In genomic region chr10:62380002-62380401, GRCh38 we compare ENCODE assay signal across 1 cellular context.
TF ChIP-seq lines count a peak whose summit lies in the region.

No MANE protein-coding gene starts in this region.

TF ChIP-seq in HepG2, 621 proteins besides CTCF, POLR2A, EP300 and RAD21:
- TF ChIP-seq ZNF446 (CRISPR knock-in tag; IDR thresholded peaks at IDR 0.05) (no peak), TOPORS (CRISPR knock-in tag; IDR thresholded peaks at IDR 0.05) (no peak), ZNF207 (IDR thresholded peaks at IDR 0.05; ENCODE audit: borderline replicate concordance) (no peak), STAG1 (CRISPR knock-in tag; IDR thresholded peaks at IDR 0.05) (no peak), ZFP36 (IDR thresholded peaks at IDR 0.05; ENCODE audit: borderline replicate concordance, low read depth, low read length, partially characterized antibody) (no peak), HOXA9 (CRISPR knock-in tag; IDR thresholded peaks at IDR 0.05; ENCODE audit: borderline replicate concordance) (no peak), THAP7 (CRISPR knock-in tag; IDR thresholded peaks at IDR 0.05) (no peak), ZNF776 (CRISPR knock-in tag; IDR thresholded peaks at IDR 0.05) (no peak), NRL (CRISPR knock-in tag; IDR thresholded peaks at IDR 0.05; ENCODE audit: borderline replicate concordance) (no peak), ZNF784 (CRISPR knock-in tag; IDR thresholded peaks at IDR 0.05; ENCODE audit: borderline replicate concordance) (no peak), HNRNPL (IDR thresholded peaks at IDR 0.05; ENCODE audit: low read depth, low read length) (no peak), SRSF4 (IDR thresholded peaks at IDR 0.05; ENCODE audit: low read depth, low read length, poor library complexity, severe bottlenecking) (no peak), ZSCAN31 (CRISPR knock-in tag; IDR thresholded peaks at IDR 0.05; ENCODE audit: low read depth) (no peak), ESRRA (CRISPR knock-in tag; IDR thresholded peaks at IDR 0.05; ENCODE audit: low read depth) (no peak), HOXA7 (CRISPR knock-in tag; IDR thresholded peaks at IDR 0.05) (no peak), ZNF710 (CRISPR knock-in tag; IDR thresholded peaks at IDR 0.05; ENCODE audit: borderline replicate concordance) (no peak), DPF2 (CRISPR knock-in tag; IDR thresholded peaks at IDR 0.05; ENCODE audit: borderline replicate concordance, low read depth) (no peak), TCF7 (IDR thresholded peaks at IDR 0.05; ENCODE audit: low read depth) (no peak)
